Comparison of ENCODE assay signal across 9 cellular contexts in the genomic region with DNA sequence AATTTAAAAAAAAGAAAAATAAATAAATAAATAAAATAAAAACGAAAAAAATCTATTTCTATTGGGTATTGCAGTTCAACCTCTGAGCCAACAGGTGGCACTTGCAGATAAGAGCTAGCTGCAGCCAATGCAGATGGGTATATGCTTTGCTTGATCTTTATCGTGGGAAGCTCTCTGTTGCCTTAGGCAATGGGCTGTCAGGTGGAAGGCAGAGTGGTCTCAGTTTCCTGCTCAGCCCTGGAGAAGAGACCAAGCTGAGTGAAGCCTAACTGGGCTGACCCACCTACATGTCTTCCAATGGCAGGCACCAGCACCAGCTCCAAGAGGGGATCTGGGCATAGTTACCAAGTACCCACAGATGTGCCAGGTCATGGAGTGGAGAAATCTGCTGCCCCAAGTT.
DNase-seq lines count a peak whose midpoint lies in the region; ATAC-seq and TF ChIP-seq lines count a peak whose summit lies in the region.
"Had no signal": no experiment of that assay in that cellular context is flagged by ENCODE, and none has a peak within 500 bp of the region (broad histone marks: within the 10 kb centered on the region; RNA-seq: fewer than 3 reads in every experiment).

No MANE protein-coding gene starts in this region.

- H3K4me3 ChIP-seq in GM23338 (no peak overlapping the region), PC-3 (ENCODE audit: low read length) (no peak overlapping the region), fibroblast of villous mesenchyme (ENCODE audit: low read depth, low read length) (no peak overlapping the region), ovary (no peak overlapping the region)
- H3K4me3 ChIP-seq: upper lobe of left lung had no signal

- H3K9me2 ChIP-seq in GM23338 (ENCODE audit: insufficient read depth) (no peaks in the 10 kb centered on the region), PC-3 (replicated peaks; ENCODE audit: low read length) (no peaks in the 10 kb centered on the region)

- H3K4me1 ChIP-seq in GM23338 (ENCODE audit: insufficient read depth) (no peaks in the 10 kb centered on the region), PC-3 (ENCODE audit: insufficient read depth, low read length) (no peaks in the 10 kb centered on the region), ovary (ENCODE audit: insufficient read depth) (no peaks in the 10 kb centered on the region)
- H3K4me1 ChIP-seq: upper lobe of left lung had no signal

- H3K9me3 ChIP-seq in PC-3 (ENCODE audit: low read length) (no peaks in the 10 kb centered on the region), ovary (no peaks in the 10 kb centered on the region)

- H2AFZ ChIP-seq in GM23338 (no peak overlapping the region), PC-3 (ENCODE audit: low read length) (no peak overlapping the region)

- H3K4me1 Mint-ChIP-seq in CD14-positive monocyte (no peaks in the 10 kb centered on the region), GM23338 (no peaks in the 10 kb centered on the region)

- CTCF ChIA-PET in PC-3 (lab: Charles Lee) = interaction anchor here (0.7 to 1.5 kb wide), 3 partner anchors 95 to 444 kb away, joined by 4 to 9 read pairs (median 7); partner anchors contain the start of genes AK9 and FIG4

- no peak overlapping the region for H3K27ac ChIP-seq in GM23338 (ENCODE audit: low read depth)
- H3K27ac ChIP-seq in PC-3 (ENCODE audit: low read length) = no peak overlapping the region
- H3K27ac ChIP-seq in ovary = no peak overlapping the region
- H3K27ac ChIP-seq: upper lobe of left lung had no signal

- 29 to 36% (median 32%) methylated on average over 2 of the region's 2 CpGs for WGBS in ovary, 3 donors

- no peak for TF ChIP-seq EP300 in ovary (IDR thresholded peaks at IDR 0.05)

- H4K20me1 ChIP-seq in GM23338 (replicated peaks; ENCODE audit: insufficient read depth) (no peaks in the 10 kb centered on the region), PC-3 (ENCODE audit: low read length) (no peaks in the 10 kb centered on the region)

- intact Hi-C loops in CD14-positive monocyte (cut with micrococcal nuclease) = no loop called here
- intact Hi-C loops in PC-3 (cut with micrococcal nuclease) = loop anchor here (2.0 kb wide), 1 partner anchor 95 kb away; the partner anchor contains the start of genes AK9 and FIG4
- intact Hi-C loops in ovary (cut with DNase I) = no loop called here

- H3K4me2 ChIP-seq in GM23338 = no peak overlapping the region
- no peak overlapping the region for H3K4me2 ChIP-seq in PC-3 (ENCODE audit: low read length)

- H3K27me3 Mint-ChIP-seq in CD14-positive monocyte (ENCODE audit: low read depth in 3 of 3) (no peaks in the 10 kb centered on the region), GM23338 (ENCODE audit: insufficient read depth, low read depth, poor library complexity) (no peaks in the 10 kb centered on the region)

- ATAC-seq in GM23338 = peak; percentile 81
- peak; percentile 49; the same call in 1 of the 2 replicates for ATAC-seq in PC-3
- ATAC-seq in GM21515 (IDR thresholded peaks at IDR 0.05; ENCODE audit: unreplicated experiment) = no peak

- POLR2A ChIA-PET in PC-3 (lab: Charles Lee; ENCODE audit: unreplicated experiment) = no interaction called here

- no peak overlapping the region for H3K9ac ChIP-seq in PC-3 (ENCODE audit: low read length)

- peaks cover 13 to 30% (median 17%) of the 10 kb centered on the region in 7 donors for H3K9me3 Mint-ChIP-seq in CD14-positive monocyte
- peaks cover 15% of the 10 kb centered on the region for H3K9me3 Mint-ChIP-seq in GM23338

- no peaks in the 10 kb centered on the region for H3K27me3 ChIP-seq in GM23338 (ENCODE audit: insufficient read depth)
- H3K27me3 ChIP-seq in PC-3 (ENCODE audit: low read length) = no peaks in the 10 kb centered on the region
- H3K27me3 ChIP-seq in ovary = no peaks in the 10 kb centered on the region
- H3K27me3 ChIP-seq: upper lobe of left lung had no signal

- no peaks in the 10 kb centered on the region for H3K79me2 ChIP-seq in GM23338 (replicated peaks; ENCODE audit: insufficient read depth)
- no peaks in the 10 kb centered on the region for H3K79me2 ChIP-seq in PC-3 (ENCODE audit: low read length)

- no peak for TF ChIP-seq POLR2A in ovary (IDR thresholded peaks at IDR 0.05)

- no TSS peak for BruUV-seq in PC-3 (replicated peaks; lab: Mats Ljungman, UMichigan)

- H3K36me3 Mint-ChIP-seq in CD14-positive monocyte = peaks cover 0 to 3% of the 10 kb centered on the region in 2 donors
- H3K36me3 Mint-ChIP-seq in GM23338 (ENCODE audit: low read depth) = 0 out of 3 replicates have a peak, but pooled peaks cover 4% of the 10 kb centered on the region

- DNase-seq in CD14-positive monocyte (ENCODE audit: low spot score) (no peak), GM23338 (ENCODE audit: low spot score) (peak; percentile 66), PC-3 (peak; percentile 52), fibroblast of villous mesenchyme (ENCODE audit: low read depth) (peak; percentile 42), inferior parietal cortex (ENCODE audit: extremely low spot score) (no peak), ovary (no peak), GF-D8 (lab: John Stamatoyannopoulos, UW) (no peak)

- H3K36me3 ChIP-seq in GM23338 (ENCODE audit: insufficient read depth) (no peaks in the 10 kb centered on the region), PC-3 (ENCODE audit: low read depth, low read length) (no peaks in the 10 kb centered on the region), ovary (no peaks in the 10 kb centered on the region)
- H3K36me3 ChIP-seq: upper lobe of left lung had no signal

- H3F3A ChIP-seq in GM23338 (replicated peaks; ENCODE audit: low read depth) (no peaks in the 10 kb centered on the region), PC-3 (ENCODE audit: low read length, unreplicated experiment) (no peaks in the 10 kb centered on the region)

- H3K27ac Mint-ChIP-seq in CD14-positive monocyte (no peak overlapping the region), GM23338 (no peak overlapping the region)

- TF ChIP-seq CTCF in CD14-positive monocyte (IDR thresholded peaks at IDR 0.05) (peak; percentile 43), GM23338 (conservative IDR thresholded peaks at IDR 0.05; ENCODE audit: low read depth in 2 of 2) (peak; percentile 63 to 80), PC-3 (conservative IDR thresholded peaks at IDR 0.05; ENCODE audit: low read depth, low read length) (peak; percentile 48; the same call in 1 of the 2 replicates), fibroblast of villous mesenchyme (IDR thresholded peaks at IDR 0.05; ENCODE audit: insufficient read depth, low read depth, low read length) (peak; percentile 56), ovary (IDR thresholded peaks at IDR 0.05) (no peak)

- H3K4me3 Mint-ChIP-seq in CD14-positive monocyte = no peak overlapping the region
- H3K4me3 Mint-ChIP-seq in GM23338 = no peak overlapping the region

TF ChIP-seq in GM23338, 12 proteins besides CTCF, POLR2A, EP300 and RAD21 (continues in another document):
- no peak for TF ChIP-seq JUNB (IDR thresholded peaks at IDR 0.05; ENCODE audit: unreplicated experiment)
- no peak for TF ChIP-seq CREB1 (CRISPR knock-in tag; IDR thresholded peaks at IDR 0.05; ENCODE audit: low read depth)
- TF ChIP-seq EZH2phosphoT487 (IDR thresholded peaks at IDR 0.05; ENCODE audit: unreplicated experiment) = no peak

Comparison
In these comparisons a context has a peak if more than half of its experiments do, and no peak if none do; other contexts are left out.
1. DNase-seq: peak in GM23338 (single experiment), PC-3 (single experiment) and fibroblast of villous mesenchyme (single experiment); none in CD14-positive monocyte (single experiment), inferior parietal cortex (single experiment), ovary (0 of 5) and GF-D8 (single experiment).
2. CTCF ChIP-seq: peak in CD14-positive monocyte (single experiment), GM23338 (2 of 2), PC-3 (single experiment) and fibroblast of villous mesenchyme (single experiment); none in ovary (0 of 3).